Comparison of ENCODE assay signal across 11 cellular contexts in the genomic region with DNA sequence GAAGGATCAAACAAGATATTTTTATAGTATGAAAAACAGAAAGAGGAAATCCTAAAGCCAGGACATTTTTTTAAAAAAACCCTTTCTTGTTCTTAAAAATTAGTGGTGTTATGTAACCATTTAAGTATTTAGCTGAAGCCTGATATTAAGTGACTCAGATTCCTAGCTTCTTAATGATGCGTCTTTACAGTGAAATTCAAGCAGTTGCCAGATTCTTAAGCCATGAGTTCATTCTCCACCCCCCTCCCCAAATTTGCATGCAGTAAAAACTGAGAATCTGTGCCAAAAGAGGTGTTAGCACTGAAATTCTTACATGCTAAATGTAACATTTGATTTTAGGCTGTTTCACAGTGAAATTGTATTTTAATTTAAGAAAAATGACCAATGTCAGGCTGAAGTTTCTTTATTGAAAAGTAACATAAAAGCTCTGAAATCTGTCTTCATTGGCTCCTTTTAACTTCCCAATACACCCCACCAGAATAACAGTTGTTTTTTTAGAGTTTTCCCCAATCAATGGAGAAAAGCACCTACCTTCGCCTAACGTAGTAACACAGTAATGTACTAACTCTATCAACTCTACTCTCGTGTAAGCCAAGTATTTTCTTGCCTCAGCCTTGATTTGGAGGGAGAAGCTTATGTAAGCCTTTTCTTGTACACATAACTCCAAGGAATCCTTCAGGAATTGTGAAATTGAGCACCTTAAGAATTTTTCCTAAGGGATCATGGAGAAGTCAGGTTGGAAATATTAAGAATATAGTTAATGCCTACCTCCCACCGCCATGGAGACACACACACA.
DNase-seq lines count a peak whose midpoint lies in the region; ATAC-seq and TF ChIP-seq lines count a peak whose summit lies in the region.
"Had no signal": no experiment of that assay in that cellular context is flagged by ENCODE, and none has a peak within 500 bp of the region (broad histone marks: within the 10 kb centered on the region; RNA-seq: fewer than 3 reads in every experiment).

No MANE protein-coding gene starts in this region.

- H3K79me2 ChIP-seq in PC-9 (ENCODE audit: low read depth), result 0 out of 2 replicates have a peak, but pooled peaks cover 3% of the 10 kb centered on the region
- H3K79me2 ChIP-seq: parathyroid adenoma had no signal

- BruUV-seq in PC-9 (replicated peaks; lab: Mats Ljungman, UMichigan), result no TSS peak

- H3K4me3 ChIP-seq in PC-9 (no peak overlapping the region), fibroblast of mammary gland (ENCODE audit: control insufficient read depth, low read depth, low read length) (no peak overlapping the region), esophagus squamous epithelium (no peak overlapping the region)
- H3K4me3 ChIP-seq: gastrocnemius medialis had no signal

- no peak for ATAC-seq in GM19351 (IDR thresholded peaks at IDR 0.05; ENCODE audit: unreplicated experiment)
- ATAC-seq: gastrocnemius medialis had no signal

- no peaks in the 10 kb centered on the region for H3F3A ChIP-seq in PC-9 (ENCODE audit: insufficient read depth, low read depth)

- WGBS in esophagus squamous epithelium, 2 donors, result 69 to 72% methylated on average over 5 of the region's 5 CpGs

- H3K27me3 ChIP-seq in PC-9 (ENCODE audit: insufficient read depth, low read depth), result no peaks in the 10 kb centered on the region
- no peaks in the 10 kb centered on the region for H3K27me3 ChIP-seq in esophagus squamous epithelium
- H3K27me3 ChIP-seq: gastrocnemius medialis had no signal

- TF ChIP-seq CTCF in PC-9 (conservative IDR thresholded peaks at IDR 0.05) (no peak), fibroblast of mammary gland (conservative IDR thresholded peaks at IDR 0.05; ENCODE audit: control insufficient read depth, insufficient read depth, low read depth, low read length) (no peak), esophagus squamous epithelium (IDR thresholded peaks at IDR 0.05) (no peak)

- no peaks in the 10 kb centered on the region for H3K9me2 ChIP-seq in PC-9 (ENCODE audit: insufficient read depth)

- intact Hi-C loops in PC-9 (cut with micrococcal nuclease; ENCODE audit: unreplicated experiment) (no loop called here), esophagus squamous epithelium (cut with DNase I) (no loop called here)

- H3K27ac ChIP-seq in PC-9 (peak overlapping the region; percentile 6; the same call in 1 of the 2 replicates), esophagus squamous epithelium (no peak overlapping the region)
- H3K27ac ChIP-seq: gastrocnemius medialis, parathyroid adenoma had no signal

- H3K4me2 ChIP-seq in PC-9, result peak overlapping the region; percentile 13; the same call in 1 of the 2 replicates

- DNase-seq in EL (peak; percentile 92), PC-9 (peak; percentile 8 to 57), fibroblast of mammary gland (ENCODE audit: low read depth) (peak; percentile 73), non-pigmented ciliary epithelial cell (ENCODE audit: low read depth) (peak; percentile 76), NOMO-1 treated with dmso at 0.1 percent for 144 hours (lab: John Stamatoyannopoulos, UW; ENCODE audit: unreplicated experiment) (no peak), NCI-H2227 (lab: John Stamatoyannopoulos, UW; ENCODE audit: unreplicated experiment) (no peak), esophagus squamous epithelium (lab: John Stamatoyannopoulos, UW) (no peak)
- DNase-seq: activated naive CD4-positive, alpha-beta T cell treated with anti-CD3 and anti-CD28 coated beads, Interleukin-2, amount 50 U/mL, for 16 hours; gastrocnemius medialis had no signal

- H3K36me3 ChIP-seq in PC-9 (ENCODE audit: low read depth) (no peaks in the 10 kb centered on the region), esophagus squamous epithelium (no peaks in the 10 kb centered on the region)
- H3K36me3 ChIP-seq: gastrocnemius medialis had no signal

- no peaks in the 10 kb centered on the region for H4K20me1 ChIP-seq in PC-9 (ENCODE audit: insufficient read depth)

- CTCF ChIA-PET in PC-9 (lab: Charles Lee), result no interaction called here

- TF ChIP-seq POLR2A in esophagus squamous epithelium (IDR thresholded peaks at IDR 0.05), result no peak

- H3K4me1 ChIP-seq in PC-9 (replicated peaks; ENCODE audit: insufficient read depth) (peaks cover 17% of the 10 kb centered on the region), esophagus squamous epithelium (no peaks in the 10 kb centered on the region)
- H3K4me1 ChIP-seq: parathyroid adenoma had no signal

- no peak overlapping the region for H2AFZ ChIP-seq in PC-9
- H2AFZ ChIP-seq: parathyroid adenoma had no signal

- H3K9me3 ChIP-seq in PC-9 (ENCODE audit: insufficient read depth, low read depth) (no peaks in the 10 kb centered on the region), esophagus squamous epithelium (no peaks in the 10 kb centered on the region)
- H3K9me3 ChIP-seq: gastrocnemius medialis had no signal

- POLR2A ChIA-PET in PC-9 (lab: Charles Lee; ENCODE audit: unreplicated experiment), result interaction anchor here (0.6 kb wide), 1 partner anchor 56 kb away, joined by 3 read pairs; no protein-coding TSS in a partner anchor

Comparison
In these comparisons a context has a peak if more than half of its experiments do, and no peak if none do; other contexts are left out.
1. DNase-seq: peak in EL (single experiment), PC-9 (2 of 2), fibroblast of mammary gland (single experiment) and non-pigmented ciliary epithelial cell (single experiment); none in NOMO-1 treated with dmso at 0.1 percent for 144 hours (single experiment), NCI-H2227 (single experiment) and esophagus squamous epithelium (single experiment).